Comparison of ENCODE assay signal across 18 cellular contexts in the genomic region with DNA sequence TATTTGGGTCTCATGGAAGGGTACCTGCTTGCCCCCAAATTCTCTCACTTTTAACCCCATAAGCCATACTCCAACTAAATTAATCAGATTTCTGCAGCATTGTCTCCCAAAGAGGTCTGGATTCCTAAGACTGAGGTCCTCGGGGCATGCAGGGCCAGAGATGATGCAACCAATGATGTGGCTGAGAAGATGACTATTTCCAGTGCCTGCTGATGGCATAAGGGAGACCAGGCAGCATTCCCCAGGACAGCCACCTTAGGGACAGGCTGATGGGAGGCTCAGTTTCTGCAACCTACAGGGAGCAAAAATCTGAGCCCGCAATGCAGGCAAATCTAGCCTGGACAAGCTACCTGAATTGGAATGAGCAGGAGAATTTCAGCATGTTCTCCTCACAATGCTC.
DNase-seq lines count a peak whose midpoint lies in the region; ATAC-seq, FAIRE-seq and TF ChIP-seq lines count a peak whose summit lies in the region.
"Had no signal": no experiment of that assay in that cellular context is flagged by ENCODE, and none has a peak within 500 bp of the region (broad histone marks: within the 10 kb centered on the region; RNA-seq: fewer than 3 reads in every experiment).

No MANE protein-coding gene starts in this region.

- no peak overlapping the region for H2BK5ac ChIP-seq in neuronal stem cell (ENCODE audit: low read length)

- H3K18ac ChIP-seq in neuronal stem cell (ENCODE audit: low read length), result no peak overlapping the region

- H3K36me3 ChIP-seq in HUES48 (ENCODE audit: control insufficient read depth, insufficient read depth, low read length) (no peaks in the 10 kb centered on the region), bronchial epithelial cell (ENCODE audit: control insufficient read depth, insufficient read depth, low read length) (no peaks in the 10 kb centered on the region), neuronal stem cell (replicated peaks in 1 of 2; ENCODE audit: control insufficient read depth in 2 of 2, insufficient read depth in 2 of 2, low read length in 2 of 2) (no peaks in the 10 kb centered on the region), stomach (no peaks in the 10 kb centered on the region)
- no peaks in the 10 kb centered on the region for H3K36me3 ChIP-seq in CD8-positive, alpha-beta memory T cell (ENCODE audit: insufficient read depth, low read length)

- H3K9me3 ChIP-seq in HUES48 (ENCODE audit: control insufficient read depth, insufficient read depth, low read length) (no peaks in the 10 kb centered on the region), neuronal stem cell (replicated peaks in 1 of 2; ENCODE audit: control insufficient read depth in 2 of 2, insufficient read depth in 1 of 2, low read depth in 1 of 2, low read length in 2 of 2) (no peaks in the 10 kb centered on the region), stomach (no peaks in the 10 kb centered on the region)
- no peaks in the 10 kb centered on the region for H3K9me3 ChIP-seq in CD8-positive, alpha-beta memory T cell (ENCODE audit: low read length)

- peaks cover 9 to 26% of the 10 kb centered on the region in 2 donors for H3K27me3 Mint-ChIP-seq in CD8-positive, alpha-beta memory T cell
- no peaks in the 10 kb centered on the region for H3K27me3 Mint-ChIP-seq in activated CD8-positive, alpha-beta T cell treated with anti-CD3 and anti-CD28 coated beads, Interleukin-2, amount 10 ng/mL, durations not matched to agents 7 days and 5 days (ENCODE audit: low read depth)

- TF ChIP-seq CTCF in bronchial epithelial cell (IDR thresholded peaks at IDR 0.05; ENCODE audit: insufficient read depth, low read length, severe bottlenecking) (no peak), stomach (IDR thresholded peaks at IDR 0.05) (no peak)

- H2AFZ ChIP-seq in neuronal stem cell (ENCODE audit: low read length), result no peak overlapping the region

- H3K4me3 ChIP-seq in HUES48 (ENCODE audit: low read depth, low read length) (no peak overlapping the region), bronchial epithelial cell (ENCODE audit: low read depth, low read length) (no peak overlapping the region), neuronal stem cell (ENCODE audit: low read length in 2 of 2) (no peak overlapping the region), stomach (no peak overlapping the region)
- no peak overlapping the region for H3K4me3 ChIP-seq in CD8-positive, alpha-beta memory T cell (ENCODE audit: low read length)
- H3K4me3 ChIP-seq: GM12878 had no signal

- H2BK12ac ChIP-seq in neuronal stem cell (ENCODE audit: low read length), result no peak overlapping the region

- DNase-seq in bronchial epithelial cell (ENCODE audit: low read depth) (no peak), neuronal stem cell (ENCODE audit: low spot score) (no peak), medulla oblongata (ENCODE audit: extremely low spot score) (no peak), stomach (no peak)
- DNase-seq in CD8-positive, alpha-beta memory T cell, result no peak
- no peak for DNase-seq in activated CD8-positive, alpha-beta T cell treated with anti-CD3 and anti-CD28 coated beads, Interleukin-2, amount 10 ng/mL, durations not matched to agents 7 days and 5 days
- DNase-seq: AML-193; CD4-positive, alpha-beta T cell; DMS79 treated with DMSO at 0.1 percent for 48 hours; HFFc6 had no signal

- H3K9ac ChIP-seq in HUES48 (ENCODE audit: low read depth, low read length) (no peak overlapping the region), neuronal stem cell (ENCODE audit: low read depth, low read length, poor library complexity) (no peak overlapping the region)

- peak overlapping the region; percentile 21 for H3K14ac ChIP-seq in neuronal stem cell (ENCODE audit: low read length)

- WGBS in neuronal stem cell (ENCODE audit: extremely low coverage in 2 of 2, insufficient read length in 2 of 2, insufficient replicate concordance in 1 of 2), 2 donors, result no CpG with 5 or more reads among the region's 2 CpGs
- WGBS in stomach, 5 donors, result 63 to 91% (median 66%) methylated on average over 2 of the region's 2 CpGs

- peak; percentile 43 for FAIRE-seq in bronchial epithelial cell (lab: Jason Lieb, UNC)
- FAIRE-seq: A204.1, GM12878, GM19239, H54, HTR-8/SVneo had no signal

- H4K8ac ChIP-seq in neuronal stem cell (ENCODE audit: low read depth, low read length), result no peak overlapping the region

- CTCF ChIA-PET in CD8-positive, alpha-beta memory T cell (lab: Charles Lee), result no interaction called here
- CTCF ChIA-PET in activated CD8-positive, alpha-beta T cell treated with anti-CD3 and anti-CD28 coated beads, Interleukin-2, amount 10 ng/mL, durations not matched to agents 7 days and 5 days (lab: Charles Lee), result no interaction called here

- no peak overlapping the region for H3K4me3 Mint-ChIP-seq in CD8-positive, alpha-beta memory T cell
- no peak overlapping the region for H3K4me3 Mint-ChIP-seq in activated CD8-positive, alpha-beta T cell treated with anti-CD3 and anti-CD28 coated beads, Interleukin-2, amount 10 ng/mL, durations not matched to agents 7 days and 5 days
- H3K4me3 Mint-ChIP-seq: CD4-positive, alpha-beta T cell; HFFc6 had no signal

- no peak overlapping the region for H3K23ac ChIP-seq in neuronal stem cell (ENCODE audit: low read depth, low read length, poor library complexity)

- intact Hi-C loops in stomach (cut with DNase I; ENCODE audit: low total_unique reads), result loop anchor here (10.0 kb wide), 1 partner anchor 55 kb away; no protein-coding TSS in a partner anchor

- no peaks in the 10 kb centered on the region for H3K79me1 ChIP-seq in neuronal stem cell (ENCODE audit: low read depth, low read length)

- no peak overlapping the region for H4K91ac ChIP-seq in neuronal stem cell (ENCODE audit: low read depth, low read length, poor library complexity)

- TF ChIP-seq POLR2A in stomach (IDR thresholded peaks at IDR 0.05), result no peak

- H2BK120ac ChIP-seq in neuronal stem cell (ENCODE audit: low read depth, low read length), result no peak overlapping the region

- no peak overlapping the region for H2BK15ac ChIP-seq in neuronal stem cell (ENCODE audit: low read length)

- TF ChIP-seq EP300 in stomach (IDR thresholded peaks at IDR 0.05), result no peak

- H3K27ac ChIP-seq in HUES48 (ENCODE audit: low read depth, low read length) (peak overlapping the region; percentile 1), neuronal stem cell (replicated peaks; ENCODE audit: low read length) (no peak overlapping the region), stomach (no peak overlapping the region)
- no peak overlapping the region for H3K27ac ChIP-seq in CD8-positive, alpha-beta memory T cell (ENCODE audit: low read depth, low read length)
- H3K27ac ChIP-seq: C4-2B had no signal

- H2AK5ac ChIP-seq in neuronal stem cell (ENCODE audit: low read depth, low read length), result no peak overlapping the region

- H3K4me1 Mint-ChIP-seq in CD8-positive, alpha-beta memory T cell, result no peaks in the 10 kb centered on the region
- H3K4me1 Mint-ChIP-seq in activated CD8-positive, alpha-beta T cell treated with anti-CD3 and anti-CD28 coated beads, Interleukin-2, amount 10 ng/mL, durations not matched to agents 7 days and 5 days (ENCODE audit: low read depth), result no peaks in the 10 kb centered on the region

- H3K27ac Mint-ChIP-seq in CD8-positive, alpha-beta memory T cell, result no peak overlapping the region
- no peak overlapping the region for H3K27ac Mint-ChIP-seq in activated CD8-positive, alpha-beta T cell treated with anti-CD3 and anti-CD28 coated beads, Interleukin-2, amount 10 ng/mL, durations not matched to agents 7 days and 5 days
- H3K27ac Mint-ChIP-seq: CD4-positive, alpha-beta T cell; HFFc6 had no signal

- no peak overlapping the region for H3K4ac ChIP-seq in neuronal stem cell (ENCODE audit: low read length)

- H3K9me3 Mint-ChIP-seq in CD8-positive, alpha-beta memory T cell, result peaks cover 0 to 2% (median 0%) of the 10 kb centered on the region in 5 donors
- H3K9me3 Mint-ChIP-seq in activated CD8-positive, alpha-beta T cell treated with anti-CD3 and anti-CD28 coated beads, Interleukin-2, amount 10 ng/mL, durations not matched to agents 7 days and 5 days (ENCODE audit: insufficient read depth), result no peaks in the 10 kb centered on the region

- no peaks in the 10 kb centered on the region for H3K36me3 Mint-ChIP-seq in CD8-positive, alpha-beta memory T cell
- H3K36me3 Mint-ChIP-seq in activated CD8-positive, alpha-beta T cell treated with anti-CD3 and anti-CD28 coated beads, Interleukin-2, amount 10 ng/mL, durations not matched to agents 7 days and 5 days (ENCODE audit: low read depth), result no peaks in the 10 kb centered on the region

- peaks cover 23% of the 10 kb centered on the region for H3K4me1 ChIP-seq in HUES48 (ENCODE audit: control insufficient read depth, insufficient read depth, low read length)
- H3K4me1 ChIP-seq in neuronal stem cell (ENCODE audit: control insufficient read depth in 2 of 2, insufficient read depth in 1 of 2, low read depth in 1 of 2, low read length in 2 of 2), result peaks cover 0 to 3% of the 10 kb centered on the region in 2 donors
- H3K4me1 ChIP-seq in CD8-positive, alpha-beta memory T cell (ENCODE audit: insufficient read depth, low read length), result no peaks in the 10 kb centered on the region
- no peaks in the 10 kb centered on the region for H3K4me1 ChIP-seq in stomach

- ATAC-seq in activated CD8-positive, alpha-beta T cell treated with anti-CD3 and anti-CD28 coated beads, Interleukin-2, amount 10 ng/mL, durations not matched to agents 7 days and 5 days, result no peak
- ATAC-seq: GM12878, HCT116 had no signal

- H3K4me2 ChIP-seq in neuronal stem cell (ENCODE audit: insufficient read depth, low read length, poor library complexity, severe bottlenecking), result no peak overlapping the region

- 0 out of 2 replicates have a peak, but pooled peaks cover 2% of the 10 kb centered on the region for H3K27me3 ChIP-seq in HUES48 (ENCODE audit: control insufficient read depth, insufficient read depth, low read length)
- no peaks in the 10 kb centered on the region for H3K27me3 ChIP-seq in bronchial epithelial cell (ENCODE audit: control insufficient read depth, insufficient read depth, low read length)
- H3K27me3 ChIP-seq in neuronal stem cell (ENCODE audit: control insufficient read depth in 3 of 3, insufficient read depth in 3 of 3, low read depth in 1 of 3, low read length in 3 of 3), result no peaks in the 10 kb centered on the region
- no peaks in the 10 kb centered on the region for H3K27me3 ChIP-seq in CD8-positive, alpha-beta memory T cell (ENCODE audit: insufficient read depth, low read length, poor library complexity, severe bottlenecking)
- H3K27me3 ChIP-seq in stomach, result no peaks in the 10 kb centered on the region

- POLR2A ChIA-PET in CD8-positive, alpha-beta memory T cell (lab: Charles Lee), result no interaction called here
- POLR2A ChIA-PET in activated CD8-positive, alpha-beta T cell treated with anti-CD3 and anti-CD28 coated beads, Interleukin-2, amount 10 ng/mL, durations not matched to agents 7 days and 5 days (lab: Charles Lee), result no interaction called here
